ENCODE assay signal across 26 cellular contexts in genomic region chr12:108583971-108584370, GRCh38. TPM values are rescaled to one million over a fixed set of nuclear protein-coding genes. Genes with fewer than 3 reads are reported as not detected.
A peak's percentile ranks its signal among the peaks of the same experiment; 100 is the strongest.
DNase-seq lines count a peak whose midpoint lies in the region; ATAC-seq and TF ChIP-seq lines count a peak whose summit lies in the region.
"Had no signal": no experiment of that assay in that cellular context is flagged by ENCODE, and none has a peak within 500 bp of the region (broad histone marks: within the 10 kb centered on the region; RNA-seq: fewer than 3 reads in every experiment).

No MANE protein-coding gene starts in this region.

- H3K9me3 Mint-ChIP-seq in natural killer cell treated with Interleukin-12 subunit alpha and Interleukin-12 subunit beta and Interleukin-15 and Interleukin-18, amount 100 ng/mL, for 72 hours: peaks cover 2% of the 10 kb centered on the region
- H3K9me3 Mint-ChIP-seq in natural killer cell (peaks cover 2% of the 10 kb centered on the region in 2 donors), neural progenitor cell (peaks cover 2% of the 10 kb centered on the region)
- peaks cover 2% of the 10 kb centered on the region for H3K9me3 Mint-ChIP-seq in activated CD8-positive, alpha-beta T cell treated with anti-CD3 and anti-CD28 coated beads for 36 hours
- H3K9me3 Mint-ChIP-seq in activated naive CD4-positive, alpha-beta T cell treated with anti-CD3 and anti-CD28 coated beads, Interleukin-2, amount 50 U/mL, for 72 hours: peaks cover 3% of the 10 kb centered on the region in 2 donors
- H3K9me3 Mint-ChIP-seq: endodermal cell had no signal

- no peaks in the 10 kb centered on the region for H3K79me2 ChIP-seq in neural progenitor cell (ENCODE audit: low read depth)

- ATAC-seq in natural killer cell treated with Interleukin-12 subunit alpha and Interleukin-12 subunit beta and Interleukin-15 and Interleukin-18, amount 100 ng/mL, for 72 hours: no peak
- no peak for ATAC-seq in natural killer cell
- no peak for ATAC-seq in HG03159 (IDR thresholded peaks at IDR 0.05; ENCODE audit: unreplicated experiment)
- ATAC-seq in activated CD8-positive, alpha-beta T cell treated with anti-CD3 and anti-CD28 coated beads for 36 hours: no peak
- no peak for ATAC-seq in activated naive CD4-positive, alpha-beta T cell treated with anti-CD3 and anti-CD28 coated beads, Interleukin-2, amount 50 U/mL, for 72 hours
- ATAC-seq: naive thymus-derived CD4-positive, alpha-beta T cell had no signal

- H3K4me3 ChIP-seq in WERI-Rb-1 (ENCODE audit: low read depth, low read length) (no peak overlapping the region), neural progenitor cell (no peak overlapping the region)
- H3K4me3 ChIP-seq: heart right ventricle, lung, psoas muscle, uterus had no signal

- H3K4me2 ChIP-seq in neural progenitor cell: peak overlapping the region; percentile 27
- H3K4me2 ChIP-seq: SK-N-SH had no signal

- H3K9me3 ChIP-seq in WERI-Rb-1 (ENCODE audit: severe bottlenecking): no peaks in the 10 kb centered on the region
- no peaks in the 10 kb centered on the region for H3K9me3 ChIP-seq in neural progenitor cell (ENCODE audit: low read depth)
- H3K9me3 ChIP-seq: heart right ventricle, psoas muscle, SK-N-SH, uterus had no signal

- no peaks in the 10 kb centered on the region for H4K20me1 ChIP-seq in neural progenitor cell (ENCODE audit: low read depth)

- peak overlapping the region; percentile 6 for H2AFZ ChIP-seq in neural progenitor cell (replicated peaks)

- H3K27me3 Mint-ChIP-seq in natural killer cell treated with Interleukin-12 subunit alpha and Interleukin-12 subunit beta and Interleukin-15 and Interleukin-18, amount 100 ng/mL, for 72 hours: peaks cover 4 to 7% of the 10 kb centered on the region in 2 donors
- H3K27me3 Mint-ChIP-seq in natural killer cell (ENCODE audit: low read depth in 2 of 2) (peaks cover 0 to 4% of the 10 kb centered on the region in 2 donors), neural progenitor cell (ENCODE audit: insufficient read depth, low read depth) (peaks cover 9% of the 10 kb centered on the region)
- H3K27me3 Mint-ChIP-seq in activated CD8-positive, alpha-beta T cell treated with anti-CD3 and anti-CD28 coated beads for 36 hours: no peaks in the 10 kb centered on the region
- H3K27me3 Mint-ChIP-seq: activated naive CD8-positive, alpha-beta T cell; naive thymus-derived CD4-positive, alpha-beta T cell had no signal

- no peaks in the 10 kb centered on the region for H3K27me3 ChIP-seq in WERI-Rb-1 (ENCODE audit: insufficient read depth, low read depth, severe bottlenecking)
- no peaks in the 10 kb centered on the region for H3K27me3 ChIP-seq in neural progenitor cell
- H3K27me3 ChIP-seq: heart right ventricle, uterus had no signal

- TF ChIP-seq CTCF in natural killer cell (IDR thresholded peaks at IDR 0.05) (no peak), WERI-Rb-1 (IDR thresholded peaks at IDR 0.05; ENCODE audit: low read depth, low read length) (no peak), neural progenitor cell (IDR thresholded peaks at IDR 0.05) (no peak)
- no peak for TF ChIP-seq CTCF in activated CD8-positive, alpha-beta T cell treated with anti-CD3 and anti-CD28 coated beads for 36 hours (IDR thresholded peaks at IDR 0.05)

- H3K36me3 Mint-ChIP-seq in natural killer cell treated with Interleukin-12 subunit alpha and Interleukin-12 subunit beta and Interleukin-15 and Interleukin-18, amount 100 ng/mL, for 72 hours: peaks cover 4% of the 10 kb centered on the region
- H3K36me3 Mint-ChIP-seq in natural killer cell: no peaks in the 10 kb centered on the region
- peaks cover 1% of the 10 kb centered on the region for H3K36me3 Mint-ChIP-seq in neural progenitor cell
- no peaks in the 10 kb centered on the region for H3K36me3 Mint-ChIP-seq in activated CD8-positive, alpha-beta T cell treated with anti-CD3 and anti-CD28 coated beads for 36 hours (ENCODE audit: low read depth)
- H3K36me3 Mint-ChIP-seq in activated naive CD4-positive, alpha-beta T cell treated with anti-CD3 and anti-CD28 coated beads, Interleukin-2, amount 50 U/mL, for 72 hours: no peaks in the 10 kb centered on the region
- H3K36me3 Mint-ChIP-seq: activated naive CD8-positive, alpha-beta T cell; CD4-positive, CD25-positive, alpha-beta regulatory T cell had no signal

- H3K4me3 Mint-ChIP-seq in natural killer cell treated with Interleukin-12 subunit alpha and Interleukin-12 subunit beta and Interleukin-15 and Interleukin-18, amount 100 ng/mL, for 72 hours: no peak overlapping the region
- H3K4me3 Mint-ChIP-seq in natural killer cell: no peak overlapping the region
- no peak overlapping the region for H3K4me3 Mint-ChIP-seq in neural progenitor cell
- no peak overlapping the region for H3K4me3 Mint-ChIP-seq in activated CD8-positive, alpha-beta T cell treated with anti-CD3 and anti-CD28 coated beads for 36 hours
- H3K4me3 Mint-ChIP-seq: activated naive CD8-positive, alpha-beta T cell; activated T-helper 1 cell treated with anti-CD3 and anti-CD28 coated beads, Interleukin-12 subunit alpha, Interleukin-12 subunit beta, Interleukin-2, Interleukin-4 antibody, amounts not matched to agents 30 ng/mL and 10 ng/mL and 1 ng/mL, durations not matched to agents 14 hours and 24 hours and 36 hours; endodermal cell; naive thymus-derived CD4-positive, alpha-beta T cell had no signal

- H3K4me1 ChIP-seq in neural progenitor cell: peaks cover 22% of the 10 kb centered on the region
- H3K4me1 ChIP-seq: psoas muscle had no signal

- no peaks in the 10 kb centered on the region for H3F3A ChIP-seq in neural progenitor cell (ENCODE audit: low read depth)

- H3K27ac ChIP-seq in WERI-Rb-1 (no peak overlapping the region), neural progenitor cell (no peak overlapping the region)
- H3K27ac ChIP-seq: heart right ventricle, psoas muscle had no signal

- peak; percentile 39 for DNase-seq in natural killer cell treated with Interleukin-12 subunit alpha and Interleukin-12 subunit beta and Interleukin-15 and Interleukin-18, amount 100 ng/mL, for 72 hours (ENCODE audit: low spot score)
- no peak for DNase-seq in natural killer cell
- DNase-seq in WERI-Rb-1: peak; percentile 49
- peak; percentile 12 for DNase-seq in neural progenitor cell (ENCODE audit: low spot score)
- no peak for DNase-seq in activated CD8-positive, alpha-beta T cell treated with anti-CD3 and anti-CD28 coated beads for 36 hours
- DNase-seq in SKM-1 (lab: John Stamatoyannopoulos, UW; ENCODE audit: unreplicated experiment): no peak
- no peak for DNase-seq in activated naive CD4-positive, alpha-beta T cell treated with anti-CD3 and anti-CD28 coated beads, Interleukin-2, amount 50 U/mL, for 72 hours (ENCODE audit: low spot score in 2 of 2)
- DNase-seq: ACHN; activated CD4-positive, CD25-positive, alpha-beta regulatory T cell treated with anti-CD3 and anti-CD28 coated beads, Interleukin-2, amount 50 U/mL, for 72 hours; CD4-positive, CD25-positive, alpha-beta regulatory T cell; DND-41; endodermal cell; heart right ventricle; KBM-7; naive thymus-derived CD4-positive, alpha-beta T cell; psoas muscle; SK-N-SH; stimulated activated CD4-positive, alpha-beta T cell treated with anti-CD3 and anti-CD28 coated beads, Interleukin-12 subunit alpha, Interleukin-12 subunit beta, amount 100 ng/mL, for 4 hours; stimulated activated CD8-positive, alpha-beta memory T cell treated with anti-CD3 and anti-CD28 coated beads, Interleukin-4, amount 100 ng/mL, for 48 hours; T-helper 9 cell; uterus had no signal

- peaks cover 6 to 7% of the 10 kb centered on the region in 2 donors for H3K4me1 Mint-ChIP-seq in natural killer cell treated with Interleukin-12 subunit alpha and Interleukin-12 subunit beta and Interleukin-15 and Interleukin-18, amount 100 ng/mL, for 72 hours (ENCODE audit: low read depth in 2 of 2)
- H3K4me1 Mint-ChIP-seq in natural killer cell: peaks cover 5 to 7% of the 10 kb centered on the region in 2 donors
- H3K4me1 Mint-ChIP-seq in neural progenitor cell: peaks cover 19% of the 10 kb centered on the region
- peaks cover 2% of the 10 kb centered on the region for H3K4me1 Mint-ChIP-seq in activated CD8-positive, alpha-beta T cell treated with anti-CD3 and anti-CD28 coated beads for 36 hours (ENCODE audit: low read depth)
- H3K4me1 Mint-ChIP-seq: CD4-positive, CD25-positive, alpha-beta regulatory T cell had no signal

- H3K27ac Mint-ChIP-seq in natural killer cell treated with Interleukin-12 subunit alpha and Interleukin-12 subunit beta and Interleukin-15 and Interleukin-18, amount 100 ng/mL, for 72 hours: no peak overlapping the region
- H3K27ac Mint-ChIP-seq in natural killer cell (no peak overlapping the region), neural progenitor cell (no peak overlapping the region)
- H3K27ac Mint-ChIP-seq in activated CD8-positive, alpha-beta T cell treated with anti-CD3 and anti-CD28 coated beads for 36 hours: no peak overlapping the region
- H3K27ac Mint-ChIP-seq in activated naive CD4-positive, alpha-beta T cell treated with anti-CD3 and anti-CD28 coated beads, Interleukin-2, amount 50 U/mL, for 72 hours: no peak overlapping the region
- H3K27ac Mint-ChIP-seq: activated naive CD8-positive, alpha-beta T cell; activated T-helper 1 cell treated with anti-CD3 and anti-CD28 coated beads, Interleukin-12 subunit alpha, Interleukin-12 subunit beta, Interleukin-2, Interleukin-4 antibody, amounts not matched to agents 30 ng/mL and 10 ng/mL and 1 ng/mL, durations not matched to agents 14 hours and 24 hours and 36 hours; CD4-positive, CD25-positive, alpha-beta regulatory T cell; endodermal cell had no signal

- CTCF ChIA-PET in activated CD8-positive, alpha-beta T cell treated with anti-CD3 and anti-CD28 coated beads for 36 hours (lab: Charles Lee): interaction anchor here (0.7 kb wide), 1 partner anchor 27 kb away, joined by 3 read pairs; no protein-coding TSS in a partner anchor

- intact Hi-C loops in natural killer cell (cut with micrococcal nuclease): no loop called here
- intact Hi-C loops in activated CD8-positive, alpha-beta T cell treated with anti-CD3 and anti-CD28 coated beads for 36 hours (cut with micrococcal nuclease): no loop called here

- POLR2A ChIA-PET in activated CD8-positive, alpha-beta T cell treated with anti-CD3 and anti-CD28 coated beads for 36 hours (lab: Charles Lee): interaction anchor here (0.8 kb wide), 1 partner anchor 29 kb away, joined by 3 read pairs; no protein-coding TSS in a partner anchor

- H3K36me3 ChIP-seq in WERI-Rb-1 (no peaks in the 10 kb centered on the region), neural progenitor cell (no peaks in the 10 kb centered on the region)
- H3K36me3 ChIP-seq: heart right ventricle, uterus had no signal

- no peak overlapping the region for H3K9ac ChIP-seq in neural progenitor cell
- H3K9ac ChIP-seq: SK-N-SH had no signal

RNA-seq across cellular contexts. Expression of gene TMEM119, which starts 13.9 kb away (rescaled TPM):
- total RNA-seq in natural killer cell treated with Interleukin-12 subunit alpha and Interleukin-12 subunit beta and Interleukin-15 and Interleukin-18, amount 100 ng/mL, for 72 hours: not detected
- total RNA-seq in natural killer cell (1 to 10 TPM in 1 of 3 donors, under 1 TPM in 2; 0.70 to 3.4 (median 0.71) TPM), neural progenitor cell (ENCODE audit: low replicate concordance) (0.97 and 2.0 TPM in 2 replicates)
- not detected for total RNA-seq in activated CD8-positive, alpha-beta T cell treated with anti-CD3 and anti-CD28 coated beads for 36 hours
- under 1 TPM in 1 of 2 donors, not detected in 1; 0.09 TPM for total RNA-seq in activated naive CD4-positive, alpha-beta T cell treated with anti-CD3 and anti-CD28 coated beads, Interleukin-2, amount 50 U/mL, for 72 hours
- total RNA-seq: activated CD8-positive, alpha-beta memory T cell treated with anti-CD3 and anti-CD28 coated beads for 36 hours; activated T-helper 1 cell treated with anti-CD3 and anti-CD28 coated beads, Interleukin-12 subunit alpha, Interleukin-12 subunit beta, Interleukin-2, Interleukin-4 antibody, amounts not matched to agents 30 ng/mL and 10 ng/mL and 1 ng/mL, durations not matched to agents 14 hours and 24 hours and 36 hours had no signal

RNA-seq across cellular contexts. Expression of gene ISCU, which starts 21.6 kb away (rescaled TPM):
- total RNA-seq in natural killer cell treated with Interleukin-12 subunit alpha and Interleukin-12 subunit beta and Interleukin-15 and Interleukin-18, amount 100 ng/mL, for 72 hours: 10 to 100 TPM; 66.1 to 85.3 TPM
- total RNA-seq in natural killer cell: 100 to 1,000 TPM in 1 of 3 donors, 10 to 100 TPM in 2; 86.9 to 103 (median 97.4) TPM
- 78.9 TPM in 2 replicates for total RNA-seq in neural progenitor cell (ENCODE audit: low replicate concordance)
- total RNA-seq in activated CD8-positive, alpha-beta T cell treated with anti-CD3 and anti-CD28 coated beads for 36 hours: 10 to 100 TPM; 69.4 to 70.5 TPM
- total RNA-seq in activated naive CD4-positive, alpha-beta T cell treated with anti-CD3 and anti-CD28 coated beads, Interleukin-2, amount 50 U/mL, for 72 hours: 100 to 1,000 TPM in 1 of 2 donors, 10 to 100 TPM in 1; 53.6 to 158 TPM

RNA-seq across cellular contexts. Expression of gene SART3, which starts 23.0 kb away (rescaled TPM):
- 100 to 1,000 TPM; 105 to 127 TPM for total RNA-seq in natural killer cell treated with Interleukin-12 subunit alpha and Interleukin-12 subunit beta and Interleukin-15 and Interleukin-18, amount 100 ng/mL, for 72 hours
- total RNA-seq in natural killer cell: 100 to 1,000 TPM in 1 of 3 donors, 10 to 100 TPM in 2; 76.5 to 107 (median 78.3) TPM
- 79.0 and 116 TPM in 2 replicates for total RNA-seq in neural progenitor cell (ENCODE audit: low replicate concordance)
- total RNA-seq in activated CD8-positive, alpha-beta T cell treated with anti-CD3 and anti-CD28 coated beads for 36 hours: 10 to 100 TPM; 80.1 to 81.4 TPM
- total RNA-seq in activated naive CD4-positive, alpha-beta T cell treated with anti-CD3 and anti-CD28 coated beads, Interleukin-2, amount 50 U/mL, for 72 hours: 100 to 1,000 TPM in 1 of 2 donors, 10 to 100 TPM in 1; 89.0 to 105 TPM

RNA-seq across cellular contexts. Expression of gene SELPLG, which starts 49.7 kb away (rescaled TPM):
- total RNA-seq in natural killer cell treated with Interleukin-12 subunit alpha and Interleukin-12 subunit beta and Interleukin-15 and Interleukin-18, amount 100 ng/mL, for 72 hours: 10 to 100 TPM; 26.5 to 34.6 TPM
- total RNA-seq in natural killer cell (100 to 1,000 TPM; 179 to 201 (median 201) TPM), neural progenitor cell (ENCODE audit: low replicate concordance) (not detected in 2 replicates)
- total RNA-seq in activated CD8-positive, alpha-beta T cell treated with anti-CD3 and anti-CD28 coated beads for 36 hours: 10 to 100 TPM; 22.1 to 23.8 TPM
- 10 to 100 TPM; 30.0 to 35.9 TPM for total RNA-seq in activated naive CD4-positive, alpha-beta T cell treated with anti-CD3 and anti-CD28 coated beads, Interleukin-2, amount 50 U/mL, for 72 hours

Comparison
In these comparisons a context has a peak if more than half of its experiments do, and no peak if none do; other contexts are left out.
1. DNase-seq: peak in natural killer cell treated with Interleukin-12 subunit alpha and Interleukin-12 subunit beta and Interleukin-15 and Interleukin-18, amount 100 ng/mL, for 72 hours (single experiment), WERI-Rb-1 (single experiment) and neural progenitor cell (single experiment); none in natural killer cell (single experiment), activated CD8-positive, alpha-beta T cell treated with anti-CD3 and anti-CD28 coated beads for 36 hours (single experiment), SKM-1 (single experiment) and activated naive CD4-positive, alpha-beta T cell treated with anti-CD3 and anti-CD28 coated beads, Interleukin-2, amount 50 U/mL, for 72 hours (0 of 2).